ENCODE assay signal across 1 cellular context in the genomic region with DNA sequence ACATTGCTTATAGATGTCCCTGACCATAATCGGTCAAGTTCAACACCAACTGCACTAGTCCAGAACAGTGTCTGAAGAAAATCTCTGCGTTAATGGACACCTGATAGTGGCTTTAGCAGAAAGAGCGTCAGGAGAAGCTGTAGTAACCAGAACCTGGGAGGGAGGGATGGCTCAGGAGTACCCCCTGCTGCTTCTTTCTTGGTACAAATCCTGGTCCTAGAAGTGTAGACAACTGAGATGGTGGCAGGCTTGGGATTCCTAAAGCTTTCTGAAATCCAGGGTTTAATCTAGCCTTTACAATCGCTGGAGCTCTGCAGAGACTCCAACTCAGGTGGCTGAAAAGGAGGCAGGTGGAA.
TF ChIP-seq lines count a peak whose summit lies in the region.

No MANE protein-coding gene starts in this region.

TF ChIP-seq in IMR-90, 13 proteins besides CTCF, POLR2A, EP300 and RAD21:
- TF ChIP-seq MAFK (IDR thresholded peaks at IDR 0.05; ENCODE audit: low read depth, low read length) (no peak), SMC3 (IDR thresholded peaks at IDR 0.05; ENCODE audit: low read depth, low read length) (no peak), MAZ (IDR thresholded peaks at IDR 0.05; ENCODE audit: borderline replicate concordance, low read depth, low read length) (no peak), MXI1 (IDR thresholded peaks at IDR 0.05; ENCODE audit: borderline replicate concordance, low read depth, low read length) (no peak), FOS (IDR thresholded peaks at IDR 0.05; ENCODE audit: low read depth, low read length) (no peak), NFE2L2 (IDR thresholded peaks at IDR 0.05; ENCODE audit: low read depth, low read length) (no peak), RCOR1 (IDR thresholded peaks at IDR 0.05; ENCODE audit: insufficient replicate concordance, low read length) (no peak)
